Comparison of ENCODE assay signal across 8 cellular contexts in genomic region chr10:80455461-80456345, GRCh38. TPM values are rescaled to one million over a fixed set of nuclear protein-coding genes. Genes with fewer than 3 reads are reported as not detected.
A peak's percentile ranks its signal among the peaks of the same experiment; 100 is the strongest.
DNase-seq lines count a peak whose midpoint lies in the region; ATAC-seq, FAIRE-seq and TF ChIP-seq lines count a peak whose summit lies in the region.

No MANE protein-coding gene starts in this region.

- peak overlapping the region; percentile 96 for H3K4me3 Mint-ChIP-seq in natural killer cell

- no peak for ATAC-seq in natural killer cell
- no peak for ATAC-seq in HG03135 (IDR thresholded peaks at IDR 0.05; ENCODE audit: unreplicated experiment)

- H3K27ac ChIP-seq in dorsolateral prefrontal cortex, result peak overlapping the region in 58 of 59 donors; percentile 65 to 98 (median 94)

- no peak for TF ChIP-seq CTCF in AG10803 (conservative IDR thresholded peaks at IDR 0.05; ENCODE audit: low read length)
- TF ChIP-seq CTCF in dorsolateral prefrontal cortex (IDR thresholded peaks at IDR 0.05 in 54 of 56, conservative IDR thresholded peaks at IDR 0.05 in 2 of 56; ENCODE audit: low read depth in 1 of 56, partially characterized antibody in 56 of 56), result no peak
- TF ChIP-seq CTCF in natural killer cell (IDR thresholded peaks at IDR 0.05), result no peak

- no peaks in the 10 kb centered on the region for H3K27me3 Mint-ChIP-seq in natural killer cell (ENCODE audit: low read depth in 2 of 2)

- H3K4me3 ChIP-seq in AG10803 (ENCODE audit: low read length), result peak overlapping the region; percentile 82
- peak overlapping the region; percentile 78 for H3K4me3 ChIP-seq in MG63
- peak overlapping the region; percentile 59 to 98 (median 90) for H3K4me3 ChIP-seq in dorsolateral prefrontal cortex

- intact Hi-C loops in dorsolateral prefrontal cortex (cut with DNase I), result no loop called here
- intact Hi-C loops in natural killer cell (cut with micrococcal nuclease), result loop anchor here (2.0 kb wide), 2 partner anchors 31 to 43 kb away; no protein-coding TSS in a partner anchor

- H3K36me3 ChIP-seq in MG63, result no peaks in the 10 kb centered on the region

- no peaks in the 10 kb centered on the region for H3K9me3 ChIP-seq in MG63

- no peaks in the 10 kb centered on the region for H3K36me3 Mint-ChIP-seq in natural killer cell

- peak overlapping the region; percentile 91 to 92 for H3K27ac Mint-ChIP-seq in natural killer cell

- DNase-seq in AG10803 (ENCODE audit: low read depth), result no peak
- DNase-seq in MG63, result no peak
- DNase-seq in dorsolateral prefrontal cortex, result no peak
- DNase-seq in natural killer cell, result no peak
- DNase-seq in GM12891 (ENCODE audit: insufficient read length, low spot score), result no peak
- DNase-seq in SHP77 (lab: John Stamatoyannopoulos, UW), result no peak
- no peak for DNase-seq in inferior parietal cortex (ENCODE audit: extremely low spot score)

- no peak for FAIRE-seq in GM12891 (lab: Jason Lieb, UNC)

- H3K4me1 Mint-ChIP-seq in natural killer cell, result peaks cover 51 to 53% of the 10 kb centered on the region in 2 donors

- no peak for TF ChIP-seq POLR2A in GM12891 (IDR thresholded peaks at IDR 0.05; ENCODE audit: low read depth, low read length)

- H3K9me3 Mint-ChIP-seq in natural killer cell, result no peaks in the 10 kb centered on the region

- H3K27me3 ChIP-seq in MG63 (no peaks in the 10 kb centered on the region), dorsolateral prefrontal cortex (no peaks in the 10 kb centered on the region)

TF ChIP-seq in GM12891, 5 proteins besides CTCF, POLR2A, EP300 and RAD21:
- TF ChIP-seq TAF1 (IDR thresholded peaks at IDR 0.05; ENCODE audit: low read depth, low read length) (no peak), SPI1 (IDR thresholded peaks at IDR 0.05; ENCODE audit: low read depth, low read length) (no peak), PAX5 (IDR thresholded peaks at IDR 0.05; ENCODE audit: insufficient read depth, low read length, severe bottlenecking) (no peak), POU2F2 (IDR thresholded peaks at IDR 0.05; ENCODE audit: low read depth, low read length) (no peak), POLR2AphosphoS5 (IDR thresholded peaks at IDR 0.05; ENCODE audit: low read depth, low read length) (no peak)

RNA-seq across cellular contexts. Expression of gene TSPAN14, which starts 1.6 kb away (rescaled TPM):
- 6.6 and 10.0 TPM in 2 replicates for total RNA-seq in MG63 (2014; rRNA removed; shearing (Covaris generic); ENCODE audit: low replicate concordance)
- total RNA-seq in dorsolateral prefrontal cortex (10 to 100 TPM; 40.9 to 83.1 (median 60.2) TPM), natural killer cell (100 to 1,000 TPM; 126 to 180 (median 173) TPM)
- polyA plus RNA-seq in GM12891 (2012; ENCODE audit: low read depth, missing spikeins), result 5.2 TPM

RNA-seq across cellular contexts. Expression of gene PRXL2A, which starts 47.4 kb away (rescaled TPM):
- 1.4 and 2.6 TPM in 2 replicates for total RNA-seq in MG63 (2014; rRNA removed; shearing (Covaris generic); ENCODE audit: low replicate concordance)
- total RNA-seq in dorsolateral prefrontal cortex (100 to 1,000 TPM in 119 of 120 experiments, 10 to 100 TPM in 1; 98.4 to 283 (median 185) TPM), natural killer cell (1 to 10 TPM; 1.3 to 1.8 (median 1.4) TPM)
- 10.2 TPM for polyA plus RNA-seq in GM12891 (2012; ENCODE audit: low read depth, missing spikeins)

Comparison
In these comparisons a context has a peak if more than half of its experiments do, and no peak if none do; other contexts are left out.
1. RNA of gene PRXL2A, which starts 47.4 kb away (total RNA-seq): 98.4 to 283 TPM in dorsolateral prefrontal cortex; 1.4 to 2.6 TPM in MG63 and 1.3 to 1.8 TPM in natural killer cell; every median in the first group is over 10 times any median in the second.
2. Peak in every context shown above with its lines, with median percentiles within 50 percentile points of each other: H3K4me3 ChIP-seq.